In genomic region chr18:46676162-46676830, GRCh38 we compare ENCODE assay signal across 17 cellular contexts. TPM values are rescaled to one million over a fixed set of nuclear protein-coding genes. Genes with fewer than 3 reads are reported as not detected.
DNase-seq lines count a peak whose midpoint lies in the region; ATAC-seq and TF ChIP-seq lines count a peak whose summit lies in the region.
"Had no signal": no experiment of that assay in that cellular context is flagged by ENCODE, and none has a peak within 500 bp of the region (broad histone marks: within the 10 kb centered on the region; RNA-seq: fewer than 3 reads in every experiment).

No MANE protein-coding gene starts in this region.

- H3K27ac ChIP-seq in adrenal gland: peak overlapping the region in 4 of 5 donors; percentile 30 to 88 (median 69)
- H3K27ac ChIP-seq in CD8-positive, alpha-beta memory T cell (ENCODE audit: low read depth, low read length): no peak overlapping the region
- H3K27ac ChIP-seq: foreskin keratinocyte, HL-60 had no signal

- peak overlapping the region in 1 of 4 donors; percentile 7 for H3K4me3 ChIP-seq in adrenal gland
- H3K4me3 ChIP-seq in CD8-positive, alpha-beta memory T cell (ENCODE audit: low read length): no peak overlapping the region
- H3K4me3 ChIP-seq: smooth muscle cell had no signal

- ATAC-seq in HG03521 (IDR thresholded peaks at IDR 0.05; ENCODE audit: unreplicated experiment): no peak
- ATAC-seq: activated CD4-positive, CD25-positive, alpha-beta regulatory T cell treated with anti-CD3 and anti-CD28 coated beads, Interleukin-2, amount 50 U/mL, for 24 hours; foreskin keratinocyte; natural killer cell treated with Interleukin-12 subunit alpha and Interleukin-12 subunit beta and Interleukin-15 and Interleukin-18, amount 100 ng/mL, for 72 hours had no signal

- peaks cover 0 to 2% (median 0%) of the 10 kb centered on the region in 5 donors for H3K9me3 Mint-ChIP-seq in CD8-positive, alpha-beta memory T cell
- H3K9me3 Mint-ChIP-seq: natural killer cell treated with Interleukin-12 subunit alpha and Interleukin-12 subunit beta and Interleukin-15 and Interleukin-18, amount 100 ng/mL, for 72 hours had no signal

- WGBS in adrenal gland, 4 donors: 32 to 39% (median 34%) methylated on average over 15 of the region's 15 CpGs

- POLR2A ChIA-PET in CD8-positive, alpha-beta memory T cell (lab: Charles Lee): no interaction called here
- POLR2A ChIA-PET in GM10248 (lab: Yijun Ruan, JAX): no interaction called here

- no peaks in the 10 kb centered on the region for H3K36me3 ChIP-seq in adrenal gland (replicated peaks in 1 of 2)
- no peaks in the 10 kb centered on the region for H3K36me3 ChIP-seq in CD8-positive, alpha-beta memory T cell (ENCODE audit: insufficient read depth, low read length)

- DNase-seq in ELR (ENCODE audit: low read depth): peak; percentile 54
- peak; percentile 71 for DNase-seq in NCI-H2029 (lab: John Stamatoyannopoulos, UW)
- peak; percentile 74 to 93 (median 90) for DNase-seq in adrenal gland
- DNase-seq in non-pigmented ciliary epithelial cell (ENCODE audit: low read depth): peak; percentile 10
- DNase-seq in CD8-positive, alpha-beta memory T cell: no peak
- no peak for DNase-seq in GM10248 (ENCODE audit: extremely low spot score)
- no peak for DNase-seq in AG08395 (ENCODE audit: low spot score)
- DNase-seq: amniotic stem cell; CD4-positive, alpha-beta memory T cell; foreskin keratinocyte; islet precursor cell; NCI-H510A treated with DMSO at 0.1 percent for 48 hours had no signal

- intact Hi-C loops in adrenal gland (cut with DNase I): loop anchor here in 1 of 2 donors (10.0 kb wide), 1 partner anchor 79 kb away; the partner anchor contains the start of gene ST8SIA5

- TF ChIP-seq CTCF in adrenal gland (IDR thresholded peaks at IDR 0.05) (no peak), GM10248 (IDR thresholded peaks at IDR 0.05; ENCODE audit: control extremely low read depth, extremely low read depth, low read depth, missing control alignments) (no peak)

- peaks cover 6 to 11% (median 8%) of the 10 kb centered on the region in 3 donors for H3K4me1 Mint-ChIP-seq in CD8-positive, alpha-beta memory T cell

- H3K4me3 Mint-ChIP-seq in CD8-positive, alpha-beta memory T cell: no peak overlapping the region
- H3K4me3 Mint-ChIP-seq: CD4-positive, alpha-beta memory T cell; natural killer cell treated with Interleukin-12 subunit alpha and Interleukin-12 subunit beta and Interleukin-15 and Interleukin-18, amount 100 ng/mL, for 72 hours had no signal

- peaks cover 4 to 17% of the 10 kb centered on the region in 2 donors for H3K27me3 Mint-ChIP-seq in CD8-positive, alpha-beta memory T cell

- no peak overlapping the region for H3K27ac Mint-ChIP-seq in CD8-positive, alpha-beta memory T cell
- H3K27ac Mint-ChIP-seq: CD4-positive, alpha-beta memory T cell; natural killer cell treated with Interleukin-12 subunit alpha and Interleukin-12 subunit beta and Interleukin-15 and Interleukin-18, amount 100 ng/mL, for 72 hours had no signal

- CTCF ChIA-PET in CD8-positive, alpha-beta memory T cell (lab: Charles Lee): interaction anchor here (0.8 to 2.2 kb wide), 2 partner anchors 13 to 18 kb away, joined by 3 to 6 read pairs; no protein-coding TSS in a partner anchor
- CTCF ChIA-PET in GM10248 (lab: Yijun Ruan, JAX): interaction anchor here (1.1 to 1.2 kb wide), 3 partner anchors 9 to 241 kb away, joined by 3 to 4 read pairs (median 3); partner anchors contain the start of genes KATNAL2 and PIAS2

- no peaks in the 10 kb centered on the region for H3K36me3 Mint-ChIP-seq in CD8-positive, alpha-beta memory T cell
- H3K36me3 Mint-ChIP-seq: CD4-positive, alpha-beta memory T cell; natural killer cell treated with Interleukin-12 subunit alpha and Interleukin-12 subunit beta and Interleukin-15 and Interleukin-18, amount 100 ng/mL, for 72 hours had no signal

- peaks cover 5 to 23% of the 10 kb centered on the region in 2 donors for H3K4me1 ChIP-seq in adrenal gland (replicated peaks in 1 of 2)
- peaks cover 13% of the 10 kb centered on the region for H3K4me1 ChIP-seq in CD8-positive, alpha-beta memory T cell (ENCODE audit: insufficient read depth, low read length)
- H3K4me1 ChIP-seq: foreskin keratinocyte had no signal

- H3K27me3 ChIP-seq in adrenal gland: no peaks in the 10 kb centered on the region
- H3K27me3 ChIP-seq in CD8-positive, alpha-beta memory T cell (ENCODE audit: insufficient read depth, low read length, poor library complexity, severe bottlenecking): no peaks in the 10 kb centered on the region

- no peaks in the 10 kb centered on the region for H3K9me3 ChIP-seq in adrenal gland (replicated peaks in 1 of 3)
- no peaks in the 10 kb centered on the region for H3K9me3 ChIP-seq in CD8-positive, alpha-beta memory T cell (ENCODE audit: low read length)

- peak in 1 of 2 donors; percentile 56 for TF ChIP-seq POLR2A in adrenal gland (IDR thresholded peaks at IDR 0.05)

RNA-seq across cellular contexts. Expression of gene LOXHD1, which starts 19.3 kb away (rescaled TPM):
- total RNA-seq in adrenal gland: under 1 TPM in 2 of 8 donors, not detected in 6; 0.28 to 0.30 TPM
- polyA plus RNA-seq in adrenal gland: under 1 TPM; 0.08 to 0.16 (median 0.13) TPM
- total RNA-seq in CD8-positive, alpha-beta memory T cell: not detected
- not detected for polyA plus RNA-seq in CD8-positive, alpha-beta memory T cell
- total RNA-seq: CD4-positive, alpha-beta memory T cell; foreskin keratinocyte; natural killer cell treated with Interleukin-12 subunit alpha and Interleukin-12 subunit beta and Interleukin-15 and Interleukin-18, amount 100 ng/mL, for 72 hours; smooth muscle cell had no signal
- polyA plus RNA-seq: CD4-positive, alpha-beta memory T cell; foreskin keratinocyte; smooth muscle cell had no signal

Comparison
In these comparisons a context has a peak if more than half of its experiments do, and no peak if none do; other contexts are left out.
1. DNase-seq: peak in ELR (single experiment), NCI-H2029 (single experiment), adrenal gland (7 of 7) and non-pigmented ciliary epithelial cell (single experiment); none in CD8-positive, alpha-beta memory T cell (0 of 5), GM10248 (single experiment) and AG08395 (single experiment).